8 cellular contexts compared by ENCODE assay signal in genomic region chr12:124392991-124393790, GRCh38.
DNase-seq lines count a peak whose midpoint lies in the region; ATAC-seq, FAIRE-seq and TF ChIP-seq lines count a peak whose summit lies in the region.

No MANE protein-coding gene starts in this region.

- H3K4me3 ChIP-seq in HUES48 (ENCODE audit: low read depth, low read length) (no peak overlapping the region), right lobe of liver (no peak overlapping the region), thyroid gland (replicated peaks in 1 of 3) (no peak overlapping the region)

- TF ChIP-seq CTCF in right lobe of liver (IDR thresholded peaks at IDR 0.05) (no peak), thyroid gland (IDR thresholded peaks at IDR 0.05) (no peak), GM10248 (IDR thresholded peaks at IDR 0.05; ENCODE audit: control extremely low read depth, extremely low read depth, low read depth, missing control alignments) (no peak), D721Med (IDR thresholded peaks at IDR 0.05; ENCODE audit: insufficient read depth, missing control alignments) (no peak)

- H3K9me3 ChIP-seq in HUES48 (ENCODE audit: control insufficient read depth, insufficient read depth, low read length) (no peaks in the 10 kb centered on the region), right lobe of liver (no peaks in the 10 kb centered on the region), thyroid gland (no peaks in the 10 kb centered on the region)

- POLR2A ChIA-PET in GM10248 (lab: Yijun Ruan, JAX), result no interaction called here

- CTCF ChIA-PET in GM10248 (lab: Yijun Ruan, JAX), result interaction anchor here (1.0 kb wide), 2 partner anchors 8 to 11 kb away, joined by 3 read pairs; no protein-coding TSS in a partner anchor

- TF ChIP-seq POLR2A in right lobe of liver (IDR thresholded peaks at IDR 0.05), result no peak
- no peak for TF ChIP-seq POLR2A in thyroid gland (IDR thresholded peaks at IDR 0.05)

- DNase-seq in A172 (ENCODE audit: low spot score), result peak; percentile 87
- peak; percentile 85 to 96 (median 95) for DNase-seq in right lobe of liver
- peak; percentile 92 for DNase-seq in thyroid gland
- no peak for DNase-seq in GM10248 (ENCODE audit: extremely low spot score)
- no peak for DNase-seq in D721Med (ENCODE audit: insufficient read length, low spot score)

- WGBS in right lobe of liver (ENCODE audit: insufficient coverage, low coverage, low lambda C conversion rate, missing lambda C conversion rate), result 17% methylated on average over 10 of the region's 18 CpGs
- 9 to 23% methylated on average over 6 to 14 of the region's 18 CpGs for WGBS in thyroid gland, 2 donors

- H3K4me1 ChIP-seq in HUES48 (ENCODE audit: control insufficient read depth, insufficient read depth, low read length) (peaks cover 7% of the 10 kb centered on the region; the same call in 1 of the 2 replicates), right lobe of liver (peaks cover 0 to 53% (median 27%) of the 10 kb centered on the region in 4 donors), thyroid gland (peaks cover 31 to 57% of the 10 kb centered on the region in 2 donors)

- H3K36me3 ChIP-seq in HUES48 (ENCODE audit: control insufficient read depth, insufficient read depth, low read length), result peaks cover 53% of the 10 kb centered on the region
- peaks cover 0 to 11% (median 0%) of the 10 kb centered on the region in 4 donors for H3K36me3 ChIP-seq in right lobe of liver
- peaks cover 3 to 8% of the 10 kb centered on the region in 2 donors for H3K36me3 ChIP-seq in thyroid gland

- H3K27ac ChIP-seq in HUES48 (ENCODE audit: low read depth, low read length) (peak overlapping the region; percentile 33), cingulate gyrus (ENCODE audit: low read depth, low read length) (peak overlapping the region; percentile 96), right lobe of liver (peak overlapping the region; percentile 38 to 75 (median 40)), thyroid gland (peak overlapping the region; percentile 58 to 87 (median 77))

- no peak overlapping the region for H3K9ac ChIP-seq in HUES48 (ENCODE audit: low read depth, low read length)

- FAIRE-seq in D721Med (lab: Jason Lieb, UNC), result no peak

- no peaks in the 10 kb centered on the region for H3K27me3 ChIP-seq in HUES48 (ENCODE audit: control insufficient read depth, insufficient read depth, low read length)
- H3K27me3 ChIP-seq in right lobe of liver, result no peaks in the 10 kb centered on the region
- no peaks in the 10 kb centered on the region for H3K27me3 ChIP-seq in thyroid gland

- intact Hi-C loops in right lobe of liver (cut with DNase I) (no loop called here), thyroid gland (cut with DNase I) (no loop called here)

- ATAC-seq in right lobe of liver (peak; percentile 40 to 70 (median 64)), GM21723 (IDR thresholded peaks at IDR 0.05; ENCODE audit: unreplicated experiment) (no peak)

Comparison
In these comparisons a context has a peak if more than half of its experiments do, and no peak if none do; other contexts are left out.
1. DNase-seq: peak in A172 (single experiment), right lobe of liver (3 of 3) and thyroid gland (2 of 2); none in GM10248 (single experiment) and D721Med (single experiment).
2. H3K27ac ChIP-seq: peak in every context shown above with its lines; median percentile 96 in cingulate gyrus; 77 in thyroid gland; 40 in right lobe of liver; 33 in HUES48.